In genomic region chr14:91116401-91116800, GRCh38 we compare ENCODE assay signal across 8 cellular contexts. TPM values are rescaled to one million over a fixed set of nuclear protein-coding genes. Genes with fewer than 3 reads are reported as not detected.
DNase-seq lines count a peak whose midpoint lies in the region; ATAC-seq, FAIRE-seq and TF ChIP-seq lines count a peak whose summit lies in the region.
"Not testable (repeated sequence)": the region's sequence is repeated elsewhere in the genome, so short reads cannot be mapped to it uniquely, and the experiment has no call there.

No MANE protein-coding gene starts in this region.

- 75% methylated on average over 3 of the region's 3 CpGs for WGBS in K562 (ENCODE audit: insufficient coverage, low coverage, missing lambda C conversion rate)
- 82 to 89% methylated on average over 3 of the region's 3 CpGs for WGBS in heart right ventricle, 2 donors

- not testable (repeated sequence) for H4K20me1 ChIP-seq in K562 (replicated peaks; ENCODE audit: control insufficient read depth, insufficient read depth, low read length)

- CTCF ChIA-PET in Panc1 (lab: Charles Lee): interaction anchor here (0.7 kb wide), 1 partner anchor 214 kb away, joined by 3 read pairs; no protein-coding TSS in a partner anchor
- CTCF ChIA-PET in activated CD8-positive, alpha-beta T cell treated with anti-CD3 and anti-CD28 coated beads for 36 hours (lab: Charles Lee): interaction anchor here (1.1 to 4.4 kb wide), 5 partner anchors 22 to 87 kb away, joined by 3 to 36 read pairs (median 16); partner anchors contain the start of gene RPS6KA5
- CTCF ChIA-PET in K562 (lab: Yijun Ruan, JAX; ENCODE audit: low intra/inter-chr PET ratio): not testable (repeated sequence)

- not testable (repeated sequence) for H3K27me3 ChIP-seq in ACC112 (ENCODE audit: insufficient read depth, low read length); HL-60 (ENCODE audit: insufficient read depth, poor library complexity, severe bottlenecking); Panc1 (ENCODE audit: control insufficient read depth, insufficient read depth, low read length); K562 (ENCODE audit: control insufficient read depth in 2 of 2, insufficient read depth in 2 of 2, low read length in 2 of 2); heart right ventricle

- H3K36me3 ChIP-seq in ACC112 (ENCODE audit: insufficient read depth, low read length); Panc1 (ENCODE audit: control insufficient read depth, insufficient read depth, low read length): not testable (repeated sequence)
- H3K36me3 ChIP-seq in K562 (ENCODE audit: control insufficient read depth, insufficient read depth, low read length) (peaks cover 17% of the 10 kb centered on the region; the same call in 2 of the 3 replicates), heart right ventricle (peaks cover 0 to 26% (median 5%) of the 10 kb centered on the region in 9 donors)

- not testable (repeated sequence) for TF ChIP-seq CTCF in HL-60 (IDR thresholded peaks at IDR 0.05; ENCODE audit: insufficient read depth, low read length); Panc1 (IDR thresholded peaks at IDR 0.05); activated CD8-positive, alpha-beta T cell treated with anti-CD3 and anti-CD28 coated beads for 36 hours (IDR thresholded peaks at IDR 0.05); K562 (IDR thresholded peaks at IDR 0.05 in 2 of 3, conservative IDR thresholded peaks at IDR 0.05 in 1 of 3; ENCODE audit: insufficient read depth in 2 of 3, low read depth in 1 of 3, low read length in 3 of 3); heart right ventricle (IDR thresholded peaks at IDR 0.05); natural killer cell (IDR thresholded peaks at IDR 0.05)

- H3K9ac ChIP-seq in K562 (ENCODE audit: insufficient read depth in 1 of 2, low read depth in 2 of 2, low read length in 2 of 2): peak overlapping the region in 1 of 2 experiments; percentile 87; a peak in 2 of 4 replicates

- peaks cover 57% of the 10 kb centered on the region for H3K36me3 Mint-ChIP-seq in activated CD8-positive, alpha-beta T cell treated with anti-CD3 and anti-CD28 coated beads for 36 hours (ENCODE audit: low read depth)
- not testable (repeated sequence) for H3K36me3 Mint-ChIP-seq in natural killer cell
- peaks cover 40% of the 10 kb centered on the region for H3K36me3 Mint-ChIP-seq in stimulated activated naive CD8-positive, alpha-beta T cell treated with anti-CD3 and anti-CD28 coated beads, Interleukin-15, Interleukin-2, amounts not matched to agents 100 ng/mL and 50 ng/mL, for 24 hours (ENCODE audit: low read depth)

- ATAC-seq in Panc1; activated CD8-positive, alpha-beta T cell treated with anti-CD3 and anti-CD28 coated beads for 36 hours; K562; heart right ventricle; natural killer cell: not testable (repeated sequence)

- H3K4me2 ChIP-seq in K562 (ENCODE audit: insufficient read depth, low read length): 0 out of 2 replicates have a peak overlapping the region, but pooled peaks have one; percentile 11

- POLR2A ChIA-PET in Panc1 (lab: Charles Lee); K562 (lab: Yijun Ruan, JAX): not testable (repeated sequence)
- POLR2A ChIA-PET in activated CD8-positive, alpha-beta T cell treated with anti-CD3 and anti-CD28 coated beads for 36 hours (lab: Charles Lee): interaction anchor here (1.0 to 6.9 kb wide), 8 partner anchors 9 to 147 kb away, joined by 4 to 113 read pairs (median 9); partner anchors contain the start of genes GPR68 and RPS6KA5

- not testable (repeated sequence) for H3K9me3 Mint-ChIP-seq in activated CD8-positive, alpha-beta T cell treated with anti-CD3 and anti-CD28 coated beads for 36 hours; natural killer cell; stimulated activated naive CD8-positive, alpha-beta T cell treated with anti-CD3 and anti-CD28 coated beads, Interleukin-15, Interleukin-2, amounts not matched to agents 100 ng/mL and 50 ng/mL, for 24 hours

- FAIRE-seq in K562 (lab: Jason Lieb, UNC): not testable (repeated sequence)

- in situ Hi-C loops in Panc1 (cut with HindIII; ENCODE audit: low pct_unique_long_range_greater_than_20kb, low sequenced_read_pairs); K562 (cut with MboI): not testable (repeated sequence)

- TF ChIP-seq EP300 in K562 (IDR thresholded peaks at IDR 0.05; ENCODE audit: low read length): not testable (repeated sequence)

- not testable (repeated sequence) for H3K27me3 Mint-ChIP-seq in activated CD8-positive, alpha-beta T cell treated with anti-CD3 and anti-CD28 coated beads for 36 hours; natural killer cell (ENCODE audit: low read depth in 2 of 2); stimulated activated naive CD8-positive, alpha-beta T cell treated with anti-CD3 and anti-CD28 coated beads, Interleukin-15, Interleukin-2, amounts not matched to agents 100 ng/mL and 50 ng/mL, for 24 hours

- peaks cover 60% of the 10 kb centered on the region for H3K4me1 Mint-ChIP-seq in activated CD8-positive, alpha-beta T cell treated with anti-CD3 and anti-CD28 coated beads for 36 hours (ENCODE audit: low read depth)
- H3K4me1 Mint-ChIP-seq in natural killer cell: peaks cover 78 to 87% of the 10 kb centered on the region in 2 donors
- peaks cover 79% of the 10 kb centered on the region for H3K4me1 Mint-ChIP-seq in stimulated activated naive CD8-positive, alpha-beta T cell treated with anti-CD3 and anti-CD28 coated beads, Interleukin-15, Interleukin-2, amounts not matched to agents 100 ng/mL and 50 ng/mL, for 24 hours (ENCODE audit: low read depth)

- TF ChIP-seq POLR2A in K562 (conservative IDR thresholded peaks at IDR 0.05): not testable (repeated sequence)

- not testable (repeated sequence) for H3K9me3 ChIP-seq in Panc1 (ENCODE audit: control insufficient read depth, insufficient read depth, low read depth, low read length); K562 (replicated peaks; ENCODE audit: control insufficient read depth, insufficient read depth, low read depth, low read length); heart right ventricle

- not testable (repeated sequence) for H3K9me1 ChIP-seq in K562 (ENCODE audit: control insufficient read depth, insufficient read depth, low read length)

- not testable (repeated sequence) for TF ChIP-seq RAD21 in K562 (CRISPR knock-in tag; conservative IDR thresholded peaks at IDR 0.05 in 1 of 2, IDR thresholded peaks at IDR 0.05 in 1 of 2)

- peak overlapping the region; percentile 82 for H3K4me3 ChIP-seq in ACC112 (ENCODE audit: low read depth, low read length)
- not testable (repeated sequence) for H3K4me3 ChIP-seq in HL-60 (replicated peaks; ENCODE audit: insufficient read depth, low read length); Panc1 (ENCODE audit: low read depth in 2 of 2, low read length in 2 of 2)
- peak overlapping the region; percentile 47; the same call in 1 of the 2 replicates for H3K4me3 ChIP-seq in K562
- peak overlapping the region in 7 of 10 donors; percentile 64 to 82 (median 73) for H3K4me3 ChIP-seq in heart right ventricle

- H3K4me1 ChIP-seq in ACC112 (ENCODE audit: control insufficient read depth, insufficient read depth, low read length, unreplicated experiment) (peaks cover 35% of the 10 kb centered on the region), Panc1 (ENCODE audit: control insufficient read depth, insufficient read depth, low read length) (peaks cover 16% of the 10 kb centered on the region), K562 (replicated peaks in 1 of 2; ENCODE audit: control insufficient read depth in 2 of 2, insufficient read depth in 2 of 2, low read length in 2 of 2) (peaks cover 14 to 24% of the 10 kb centered on the region in 2 experiments; a peak in 4 of 5 replicates), heart right ventricle (peaks cover 17 to 64% (median 59%) of the 10 kb centered on the region in 9 donors)

- intact Hi-C loops in Panc1 (cut with micrococcal nuclease; ENCODE audit: unreplicated experiment); activated CD8-positive, alpha-beta T cell treated with anti-CD3 and anti-CD28 coated beads for 36 hours (cut with micrococcal nuclease); K562 (cut with micrococcal nuclease): not testable (repeated sequence)
- intact Hi-C loops in heart right ventricle (cut with DNase I) (loop anchor here in 2 of 10 donors (1.0 to 5.0 kb wide), 2 partner anchors 41 to 46 kb away; no protein-coding TSS in a partner anchor), natural killer cell (cut with micrococcal nuclease) (loop anchor here (5.0 kb wide), 1 partner anchor 39 kb away; no protein-coding TSS in a partner anchor)

- H3K79me2 ChIP-seq in ACC112 (ENCODE audit: control insufficient read depth, insufficient read depth, low read length, unreplicated experiment) (peaks cover 49% of the 10 kb centered on the region), K562 (ENCODE audit: control insufficient read depth, insufficient read depth, low read length) (peaks cover 56% of the 10 kb centered on the region)

- H3K27ac ChIP-seq in ACC112 (ENCODE audit: low read depth, low read length) (peak overlapping the region; percentile 22; the same call in 1 of the 2 replicates), HL-60 (replicated peaks) (peak overlapping the region; percentile 97), Panc1 (ENCODE audit: low read length) (peak overlapping the region; percentile 59; the same call in 1 of the 2 replicates), K562 (ENCODE audit: extremely low read depth, low read depth, low read length) (peak overlapping the region; percentile 90; the same call in 1 of the 3 replicates), heart right ventricle (peak overlapping the region in 9 of 10 donors; percentile 52 to 98 (median 95))

- peak overlapping the region; percentile 92 for H3K4me3 Mint-ChIP-seq in activated CD8-positive, alpha-beta T cell treated with anti-CD3 and anti-CD28 coated beads for 36 hours
- peak overlapping the region; percentile 91 for H3K4me3 Mint-ChIP-seq in natural killer cell
- H3K4me3 Mint-ChIP-seq in stimulated activated naive CD8-positive, alpha-beta T cell treated with anti-CD3 and anti-CD28 coated beads, Interleukin-15, Interleukin-2, amounts not matched to agents 100 ng/mL and 50 ng/mL, for 24 hours: peak overlapping the region; percentile 97

- peak overlapping the region; percentile 92 for H3K27ac Mint-ChIP-seq in activated CD8-positive, alpha-beta T cell treated with anti-CD3 and anti-CD28 coated beads for 36 hours
- peak overlapping the region; percentile 96 for H3K27ac Mint-ChIP-seq in natural killer cell
- peak overlapping the region; percentile 95 for H3K27ac Mint-ChIP-seq in stimulated activated naive CD8-positive, alpha-beta T cell treated with anti-CD3 and anti-CD28 coated beads, Interleukin-15, Interleukin-2, amounts not matched to agents 100 ng/mL and 50 ng/mL, for 24 hours

- DNase-seq in HL-60 (ENCODE audit: low read depth in 1 of 2, low spot score in 1 of 2); Panc1 (ENCODE audit: low read depth, low spot score); K562 (ENCODE audit: extremely low read depth in 1 of 4, low spot score in 3 of 4); heart right ventricle; natural killer cell: not testable (repeated sequence)
- DNase-seq in activated CD8-positive, alpha-beta T cell treated with anti-CD3 and anti-CD28 coated beads for 36 hours: peak; percentile 43

- not testable (repeated sequence) for BruUV-seq in Panc1 (replicated peaks; lab: Mats Ljungman, UMichigan); K562 (replicated peaks; lab: Mats Ljungman, UMichigan)

- not testable (repeated sequence) for H2AFZ ChIP-seq in ACC112 (ENCODE audit: low read length, unreplicated experiment); K562 (ENCODE audit: low read depth, low read length)

RNA-seq across cellular contexts. Expression of gene DGLUCY, which starts 2.5 kb away (rescaled TPM):
- total RNA-seq in Panc1 (2021; ENCODE audit: unreplicated experiment) (21.3 TPM), K562 (2014; rRNA removed) (22.0 and 26.3 TPM in 2 replicates), K562 (2014; rRNA removed; fragmentation: Illumina TruSeq; extraction: Trizol) (20.3 and 20.8 TPM in 2 replicates), K562 (2015; rRNA removed; fragmentation: Illumina TruSeq; extraction: Trizol) (23.7 and 27.1 TPM in 2 replicates), K562 (2021) (22.7 and 24.8 TPM in 2 replicates), heart right ventricle (100 to 1,000 TPM; 124 to 270 (median 208) TPM), natural killer cell (100 to 1,000 TPM; 108 to 142 (median 110) TPM)
- 21.6 TPM for polyA plus RNA-seq in Panc1 (2012; ENCODE audit: insufficient read length)
- total RNA-seq in activated CD8-positive, alpha-beta T cell treated with anti-CD3 and anti-CD28 coated beads for 36 hours: 10 to 100 TPM; 52.3 to 59.3 TPM
- 124 and 216 TPM in 2 replicates for total RNA-seq in K562 (2011; cell fraction: chromatin; rRNA removed; ENCODE audit: low replicate concordance)
- total RNA-seq in K562 (2011; cell fraction: nucleolus; rRNA removed): 84.2 and 90.7 TPM in 2 replicates
- total RNA-seq in K562 (2011; cell fraction: nucleoplasm; rRNA removed): 89.5 and 97.5 TPM in 2 replicates
- polyA plus RNA-seq in K562 (2011; rRNA removed) (21.0 and 26.1 TPM in 2 replicates), K562 (2014; fragmentation: Illumina TruSeq; extraction: Trizol) (28.4 and 33.4 TPM in 2 replicates), K562 (2014; fragmentation: Nextera tagmentation; extraction: Ambion mirVana) (10 to 100 TPM in 1 of 2 experiments, 1 to 10 TPM in 1; 9.9 to 14.1 TPM), K562 (2014; rRNA removed) (19.9 and 20.6 TPM in 2 replicates), heart right ventricle (100 to 1,000 TPM in 1 of 2 donors, 10 to 100 TPM in 1; 43.5 to 184 TPM)
- polyA plus RNA-seq in K562 (2011; cell fraction: cytosol; rRNA removed): 17.5 and 21.4 TPM in 2 replicates
- polyA plus RNA-seq in K562 (2011; cell fraction: nucleus; rRNA removed): 87.1 and 102 TPM in 2 replicates
- 20.8 and 28.9 TPM in 2 replicates for polyA plus RNA-seq in K562 (2012)
- polyA minus RNA-seq in K562 (2011; rRNA and poly(A)+ RNA removed): 36.9 and 45.4 TPM in 2 replicates
- 13.7 and 15.5 TPM in 2 replicates for polyA minus RNA-seq in K562 (2011; cell fraction: cytosol; rRNA and poly(A)+ RNA removed)
- polyA minus RNA-seq in K562 (2011; cell fraction: nucleus; rRNA and poly(A)+ RNA removed): 40.1 and 53.6 TPM in 2 replicates

RNA-seq across cellular contexts. Expression of gene RPS6KA5, which starts 56.0 kb away (rescaled TPM):
- total RNA-seq in Panc1 (2021; ENCODE audit: unreplicated experiment): 2.6 TPM
- polyA plus RNA-seq in Panc1 (2012; ENCODE audit: insufficient read length): 0.82 TPM
- 10 to 100 TPM; 12.8 to 12.9 TPM for total RNA-seq in activated CD8-positive, alpha-beta T cell treated with anti-CD3 and anti-CD28 coated beads for 36 hours
- 8.5 and 22.6 TPM in 2 replicates for total RNA-seq in K562 (2011; cell fraction: chromatin; rRNA removed; ENCODE audit: low replicate concordance)
- total RNA-seq in K562 (2011; cell fraction: nucleolus; rRNA removed): 2.7 and 3.9 TPM in 2 replicates
- total RNA-seq in K562 (2011; cell fraction: nucleoplasm; rRNA removed): 5.1 TPM in 2 replicates
- total RNA-seq in K562 (2014; rRNA removed): 4.9 and 5.1 TPM in 2 replicates
- 3.9 and 5.0 TPM in 2 replicates for total RNA-seq in K562 (2014; rRNA removed; fragmentation: Illumina TruSeq; extraction: Trizol)
- total RNA-seq in K562 (2015; rRNA removed; fragmentation: Illumina TruSeq; extraction: Trizol): 4.4 and 5.5 TPM in 2 replicates
- total RNA-seq in K562 (2021): 6.4 and 7.7 TPM in 2 replicates
- 3.5 and 4.9 TPM in 2 replicates for polyA plus RNA-seq in K562 (2011; rRNA removed)
- 0.76 and 1.5 TPM in 2 replicates for polyA plus RNA-seq in K562 (2011; cell fraction: cytosol; rRNA removed)
- 5.3 and 6.0 TPM in 2 replicates for polyA plus RNA-seq in K562 (2011; cell fraction: nucleus; rRNA removed)
- polyA plus RNA-seq in K562 (2012): 2.6 and 5.2 TPM in 2 replicates
- polyA plus RNA-seq in K562 (2014; fragmentation: Illumina TruSeq; extraction: Trizol): 3.5 and 3.9 TPM in 2 replicates
- polyA plus RNA-seq in K562 (2014; fragmentation: Nextera tagmentation; extraction: Ambion mirVana): under 1 TPM; 0.88 to 0.96 TPM
- 4.5 and 4.7 TPM in 2 replicates for polyA plus RNA-seq in K562 (2014; rRNA removed)
- 7.4 and 10.9 TPM in 2 replicates for polyA minus RNA-seq in K562 (2011; rRNA and poly(A)+ RNA removed)
- polyA minus RNA-seq in K562 (2011; cell fraction: cytosol; rRNA and poly(A)+ RNA removed): 0.91 and 2.2 TPM in 2 replicates
- 5.0 and 11.0 TPM in 2 replicates for polyA minus RNA-seq in K562 (2011; cell fraction: nucleus; rRNA and poly(A)+ RNA removed)
- total RNA-seq in heart right ventricle: 10 to 100 TPM in 4 of 10 donors, 1 to 10 TPM in 6; 7.3 to 22.5 (median 9.4) TPM
- under 1 TPM; 0.84 to 0.95 TPM for polyA plus RNA-seq in heart right ventricle
- 10 to 100 TPM; 24.1 to 28.5 (median 27.9) TPM for total RNA-seq in natural killer cell

Comparison
In these comparisons a context has a peak if more than half of its experiments do, and no peak if none do; other contexts are left out.
1. H3K27ac ChIP-seq: peak in every context shown above with its lines; median percentile 97 in HL-60; 95 in heart right ventricle; 90 in K562; 59 in Panc1; 22 in ACC112.